ENCODE assay signal across 26 cellular contexts in genomic region chr7:12726908-12727307, GRCh38.
"Had no signal": no experiment of that assay in that cellular context is flagged by ENCODE, and none has a peak within 500 bp of the region (broad histone marks: within the 10 kb centered on the region; RNA-seq: fewer than 3 reads in every experiment).

No MANE protein-coding gene starts in this region.

- H3K4me3 Mint-ChIP-seq: activated CD4-positive, alpha-beta T cell treated with anti-CD3 and anti-CD28 coated beads, Interleukin-2, amount 10 ng/mL, durations not matched to agents 7 days and 5 days; activated CD8-positive, alpha-beta T cell treated with anti-CD3 and anti-CD28 coated beads, Interleukin-2, amount 10 ng/mL, durations not matched to agents 7 days and 5 days; activated naive CD4-positive, alpha-beta T cell treated with anti-CD3 and anti-CD28 coated beads, Interleukin-2, amount 50 U/mL, for 24 hours; activated T-helper 1 cell treated with anti-CD3 and anti-CD28 coated beads, Interleukin-12 subunit alpha, Interleukin-12 subunit beta, Interleukin-2, Interleukin-4 antibody, amounts not matched to agents 30 ng/mL and 10 ng/mL and 1 ng/mL, durations not matched to agents 14 hours and 24 hours and 36 hours; memory B cell; naive B cell; neural crest cell; stimulated activated naive CD8-positive, alpha-beta T cell treated with anti-CD3 and anti-CD28 coated beads, Interleukin-15, Interleukin-2, amounts not matched to agents 100 ng/mL and 50 ng/mL, for 24 hours had no signal

- H3K4me1 ChIP-seq: prostate gland had no signal

- DNase-seq: activated CD4-positive, alpha-beta T cell treated with anti-CD3 and anti-CD28 coated beads, Interleukin-2, amount 10 ng/mL, durations not matched to agents 7 days and 5 days; activated CD4-positive, CD25-positive, alpha-beta regulatory T cell treated with anti-CD3 and anti-CD28 coated beads, Interleukin-2, amount 50 U/mL, for 72 hours; activated CD8-positive, alpha-beta T cell treated with anti-CD3 and anti-CD28 coated beads, Interleukin-2, amount 10 ng/mL, durations not matched to agents 7 days and 5 days; activated gamma-delta T cell; anterior cingulate cortex; body of pancreas; caudate nucleus; effector CD8-positive, alpha-beta T cell; foreskin melanocyte; glutamatergic neuron; hypothalamus; mucosa of descending colon; naive B cell; ovary; right cardiac atrium; stimulated activated CD4-positive, alpha-beta T cell treated with anti-CD3 and anti-CD28 coated beads, Interleukin-1b, Interleukin-23, amount 100 ng/mL, for 48 hours; substantia nigra; tibial artery had no signal

- FAIRE-seq: islet of Langerhans had no signal

- H3K9me3 ChIP-seq: body of pancreas, mucosa of descending colon, ovary, prostate gland, tibial artery had no signal

- H3K27ac ChIP-seq: body of pancreas, ovary, prostate gland, tibial artery had no signal

- H3K27me3 ChIP-seq: body of pancreas, ovary, tibial artery had no signal

- H3K36me3 Mint-ChIP-seq: activated naive CD4-positive, alpha-beta T cell treated with anti-CD3 and anti-CD28 coated beads, Interleukin-2, amount 50 U/mL, for 24 hours; naive B cell had no signal

- H3K27me3 Mint-ChIP-seq: activated CD4-positive, alpha-beta T cell treated with anti-CD3 and anti-CD28 coated beads, Interleukin-2, amount 10 ng/mL, durations not matched to agents 7 days and 5 days; activated naive CD4-positive, alpha-beta T cell treated with anti-CD3 and anti-CD28 coated beads, Interleukin-2, amount 50 U/mL, for 24 hours; naive B cell had no signal

- H3K9me3 Mint-ChIP-seq: activated CD4-positive, alpha-beta T cell treated with anti-CD3 and anti-CD28 coated beads, Interleukin-2, amount 10 ng/mL, durations not matched to agents 7 days and 5 days; activated naive CD4-positive, alpha-beta T cell treated with anti-CD3 and anti-CD28 coated beads, Interleukin-2, amount 50 U/mL, for 24 hours; activated T-helper 1 cell treated with anti-CD3 and anti-CD28 coated beads, Interleukin-12 subunit alpha, Interleukin-12 subunit beta, Interleukin-2, Interleukin-4 antibody, amounts not matched to agents 30 ng/mL and 10 ng/mL and 1 ng/mL, durations not matched to agents 14 hours and 24 hours and 36 hours; memory B cell; stimulated activated naive CD8-positive, alpha-beta T cell treated with anti-CD3 and anti-CD28 coated beads, Interleukin-15, Interleukin-2, amounts not matched to agents 100 ng/mL and 50 ng/mL, for 24 hours had no signal

- H3K27ac Mint-ChIP-seq: activated CD4-positive, alpha-beta T cell treated with anti-CD3 and anti-CD28 coated beads, Interleukin-2, amount 10 ng/mL, durations not matched to agents 7 days and 5 days; activated CD8-positive, alpha-beta T cell treated with anti-CD3 and anti-CD28 coated beads, Interleukin-2, amount 10 ng/mL, durations not matched to agents 7 days and 5 days; activated naive CD4-positive, alpha-beta T cell treated with anti-CD3 and anti-CD28 coated beads, Interleukin-2, amount 50 U/mL, for 24 hours; activated T-helper 1 cell treated with anti-CD3 and anti-CD28 coated beads, Interleukin-12 subunit alpha, Interleukin-12 subunit beta, Interleukin-2, Interleukin-4 antibody, amounts not matched to agents 30 ng/mL and 10 ng/mL and 1 ng/mL, durations not matched to agents 14 hours and 24 hours and 36 hours; memory B cell; stimulated activated naive CD8-positive, alpha-beta T cell treated with anti-CD3 and anti-CD28 coated beads, Interleukin-15, Interleukin-2, amounts not matched to agents 100 ng/mL and 50 ng/mL, for 24 hours had no signal

- H3K4me3 ChIP-seq: body of pancreas, mucosa of descending colon, ovary, prostate gland, tibial artery had no signal

- ATAC-seq: activated CD8-positive, alpha-beta T cell treated with anti-CD3 and anti-CD28 coated beads, Interleukin-2, amount 10 ng/mL, durations not matched to agents 7 days and 5 days; body of pancreas; esophagus mucosa; mucosa of descending colon had no signal

- H3K36me3 ChIP-seq: ovary, prostate gland, tibial artery had no signal
